20 cellular contexts compared by ENCODE assay signal in genomic region chr1:38919075-38919474, GRCh38. TPM values are rescaled to one million over a fixed set of nuclear protein-coding genes. Genes with fewer than 3 reads are reported as not detected.
DNase-seq lines count a peak whose midpoint lies in the region; ATAC-seq and TF ChIP-seq lines count a peak whose summit lies in the region.
"Had no signal": no experiment of that assay in that cellular context is flagged by ENCODE, and none has a peak within 500 bp of the region (broad histone marks: within the 10 kb centered on the region; RNA-seq: fewer than 3 reads in every experiment).

No MANE protein-coding gene starts in this region.

- no peak overlapping the region for H3K4me2 ChIP-seq in Karpas-422 (ENCODE audit: low read depth, low read length, poor library complexity, severe bottlenecking)

- peak overlapping the region; percentile 54 for H3K27ac Mint-ChIP-seq in chondrocyte (ENCODE audit: unreplicated experiment)
- peak overlapping the region; percentile 79 for H3K27ac Mint-ChIP-seq in neural crest cell (ENCODE audit: unreplicated experiment)
- no peak overlapping the region for H3K27ac Mint-ChIP-seq in activated CD4-positive, alpha-beta memory T cell treated with anti-CD3 and anti-CD28 coated beads, Interleukin-2, amount 10 ng/mL, durations not matched to agents 7 days and 5 days
- H3K27ac Mint-ChIP-seq: CD4-positive, alpha-beta T cell had no signal

- CTCF ChIA-PET in activated CD4-positive, alpha-beta memory T cell treated with anti-CD3 and anti-CD28 coated beads, Interleukin-2, amount 10 ng/mL, durations not matched to agents 7 days and 5 days (lab: Charles Lee), result no interaction called here

- H3K4me1 Mint-ChIP-seq in chondrocyte (ENCODE audit: low read depth) (no peaks in the 10 kb centered on the region), neural crest cell (no peaks in the 10 kb centered on the region)
- H3K4me1 Mint-ChIP-seq in activated CD4-positive, alpha-beta memory T cell treated with anti-CD3 and anti-CD28 coated beads, Interleukin-2, amount 10 ng/mL, durations not matched to agents 7 days and 5 days, result peaks cover 6% of the 10 kb centered on the region

- no peak overlapping the region for H3K4me3 ChIP-seq in Karpas-422 (ENCODE audit: low read length)
- H3K4me3 ChIP-seq: gastroesophageal sphincter, sigmoid colon had no signal

- TF ChIP-seq CTCF in chondrocyte (IDR thresholded peaks at IDR 0.05) (no peak), neural crest cell (conservative IDR thresholded peaks at IDR 0.05) (no peak)

- no peaks in the 10 kb centered on the region for H3K79me2 ChIP-seq in Karpas-422 (ENCODE audit: low read length)

- no peak overlapping the region for H2AFZ ChIP-seq in Karpas-422 (ENCODE audit: low read length)

- POLR2A ChIA-PET in activated CD4-positive, alpha-beta memory T cell treated with anti-CD3 and anti-CD28 coated beads, Interleukin-2, amount 10 ng/mL, durations not matched to agents 7 days and 5 days (lab: Charles Lee), result no interaction called here

- no peaks in the 10 kb centered on the region for H4K20me1 ChIP-seq in Karpas-422 (ENCODE audit: insufficient read depth, low read depth, low read length)

- H3K9ac ChIP-seq in Karpas-422 (ENCODE audit: low read length), result no peak overlapping the region

- H3K27me3 Mint-ChIP-seq in chondrocyte (ENCODE audit: low read depth) (no peaks in the 10 kb centered on the region), neural crest cell (ENCODE audit: low read depth) (no peaks in the 10 kb centered on the region)
- H3K27me3 Mint-ChIP-seq in activated CD4-positive, alpha-beta memory T cell treated with anti-CD3 and anti-CD28 coated beads, Interleukin-2, amount 10 ng/mL, durations not matched to agents 7 days and 5 days, result no peaks in the 10 kb centered on the region
- H3K27me3 Mint-ChIP-seq: CD4-positive, alpha-beta T cell; naive thymus-derived CD8-positive, alpha-beta T cell had no signal

- H3K4me1 ChIP-seq in Karpas-422 (ENCODE audit: low read length), result peaks cover 8% of the 10 kb centered on the region
- H3K4me1 ChIP-seq: gastroesophageal sphincter, sigmoid colon had no signal

- H3K36me3 ChIP-seq in Karpas-422 (ENCODE audit: insufficient read depth, low read length), result no peaks in the 10 kb centered on the region
- H3K36me3 ChIP-seq: brain microvascular endothelial cell, gastroesophageal sphincter had no signal

- H3K9me3 Mint-ChIP-seq in chondrocyte (ENCODE audit: low read depth), result no peaks in the 10 kb centered on the region
- no peaks in the 10 kb centered on the region for H3K9me3 Mint-ChIP-seq in neural crest cell
- no peaks in the 10 kb centered on the region for H3K9me3 Mint-ChIP-seq in activated CD4-positive, alpha-beta memory T cell treated with anti-CD3 and anti-CD28 coated beads, Interleukin-2, amount 10 ng/mL, durations not matched to agents 7 days and 5 days
- H3K9me3 Mint-ChIP-seq: CD4-positive, alpha-beta T cell; naive thymus-derived CD8-positive, alpha-beta T cell had no signal

- H3K4me3 Mint-ChIP-seq in chondrocyte (ENCODE audit: unreplicated experiment), result no peak overlapping the region
- no peak overlapping the region for H3K4me3 Mint-ChIP-seq in neural crest cell
- no peak overlapping the region for H3K4me3 Mint-ChIP-seq in activated CD4-positive, alpha-beta memory T cell treated with anti-CD3 and anti-CD28 coated beads, Interleukin-2, amount 10 ng/mL, durations not matched to agents 7 days and 5 days
- H3K4me3 Mint-ChIP-seq: CD4-positive, alpha-beta T cell; naive thymus-derived CD8-positive, alpha-beta T cell had no signal

- no peaks in the 10 kb centered on the region for H3K9me2 ChIP-seq in Karpas-422 (replicated peaks; ENCODE audit: insufficient read depth, low read length)

- DNase-seq in D341Med (ENCODE audit: low spot score) (peak; percentile 44), Karpas-422 (peak; percentile 35), chondrocyte (ENCODE audit: low spot score) (no peak), neural crest cell (ENCODE audit: low read depth, low spot score) (no peak), NCI-H1417 (lab: John Stamatoyannopoulos, UW) (no peak)
- DNase-seq in activated CD4-positive, alpha-beta memory T cell treated with anti-CD3 and anti-CD28 coated beads, Interleukin-2, amount 10 ng/mL, durations not matched to agents 7 days and 5 days, result no peak
- DNase-seq: activated CD4-positive, alpha-beta T cell treated with anti-CD3 and anti-CD28 coated beads, Interleukin-2, amount 50 U/mL, for 1 hour; activated effector memory CD4-positive, alpha-beta T cell treated with anti-CD3 and anti-CD28 coated beads, Interleukin-2, amount 50 U/mL, for 16 hours; brain microvascular endothelial cell; CD4-positive, alpha-beta T cell; left colon; naive thymus-derived CD8-positive, alpha-beta T cell; NCI-H446; sigmoid colon had no signal

- H3K9me3 ChIP-seq in Karpas-422 (ENCODE audit: low read length), result no peaks in the 10 kb centered on the region
- H3K9me3 ChIP-seq: gastroesophageal sphincter, sigmoid colon had no signal

- ATAC-seq in GM21515 (IDR thresholded peaks at IDR 0.05; ENCODE audit: unreplicated experiment) (no peak), GM18868 (IDR thresholded peaks at IDR 0.05; ENCODE audit: unreplicated experiment) (no peak)
- ATAC-seq: gastroesophageal sphincter; left colon; naive thymus-derived CD8-positive, alpha-beta T cell had no signal

- H3K27ac ChIP-seq in Karpas-422 (ENCODE audit: low read length), result no peak overlapping the region
- H3K27ac ChIP-seq: brain microvascular endothelial cell, gastroesophageal sphincter, sigmoid colon had no signal

- H3K36me3 Mint-ChIP-seq in chondrocyte (ENCODE audit: low read depth) (peaks cover 16% of the 10 kb centered on the region), neural crest cell (ENCODE audit: low read depth) (no peaks in the 10 kb centered on the region)
- no peaks in the 10 kb centered on the region for H3K36me3 Mint-ChIP-seq in activated CD4-positive, alpha-beta memory T cell treated with anti-CD3 and anti-CD28 coated beads, Interleukin-2, amount 10 ng/mL, durations not matched to agents 7 days and 5 days (ENCODE audit: low read depth)
- H3K36me3 Mint-ChIP-seq: naive thymus-derived CD8-positive, alpha-beta T cell had no signal

- no peaks in the 10 kb centered on the region for H3K27me3 ChIP-seq in Karpas-422 (ENCODE audit: low read length)
- H3K27me3 ChIP-seq: brain microvascular endothelial cell, gastroesophageal sphincter, sigmoid colon had no signal

RNA-seq across cellular contexts. Expression of gene RHBDL2, which starts 22.6 kb away (rescaled TPM):
- total RNA-seq in Karpas-422 (2014; rRNA removed; shearing (Covaris generic); ENCODE audit: low replicate concordance), result not detected in 2 replicates
- total RNA-seq in chondrocyte (not detected in 3 replicates), neural crest cell (not detected in 2 replicates)
- total RNA-seq in activated CD4-positive, alpha-beta memory T cell treated with anti-CD3 and anti-CD28 coated beads, Interleukin-2, amount 10 ng/mL, durations not matched to agents 7 days and 5 days, result not detected
- total RNA-seq: CD4-positive, alpha-beta T cell; naive thymus-derived CD8-positive, alpha-beta T cell; RPMI7951; T-helper 2 cell treated with Interferon-gamma antibody and Interleukin-4, amounts not matched to agents 100 ng/mL and 5 ng/mL, for 36 hours had no signal

RNA-seq across cellular contexts. Expression of gene GJA9, which starts 37.7 kb away (rescaled TPM):
- total RNA-seq in Karpas-422 (2014; rRNA removed; shearing (Covaris generic); ENCODE audit: low replicate concordance), result not detected in 2 replicates
- not detected in 3 replicates for total RNA-seq in chondrocyte
- total RNA-seq in neural crest cell, result not detected in 2 replicates
- not detected for total RNA-seq in activated CD4-positive, alpha-beta memory T cell treated with anti-CD3 and anti-CD28 coated beads, Interleukin-2, amount 10 ng/mL, durations not matched to agents 7 days and 5 days
- total RNA-seq: CD4-positive, alpha-beta T cell; gastroesophageal sphincter; HT1080; naive thymus-derived CD8-positive, alpha-beta T cell; RPMI7951; sigmoid colon; T-helper 2 cell treated with Interferon-gamma antibody and Interleukin-4, amounts not matched to agents 100 ng/mL and 5 ng/mL, for 36 hours had no signal

RNA-seq across cellular contexts. Expression of gene MYCBP, which starts 45.9 kb away (rescaled TPM):
- 9.2 and 25.1 TPM in 2 replicates for total RNA-seq in Karpas-422 (2014; rRNA removed; shearing (Covaris generic); ENCODE audit: low replicate concordance)
- total RNA-seq in chondrocyte (6.1 to 13.7 TPM (median 6.1 TPM) in 3 replicates), neural crest cell (15.0 and 20.7 TPM in 2 replicates)
- total RNA-seq in activated CD4-positive, alpha-beta memory T cell treated with anti-CD3 and anti-CD28 coated beads, Interleukin-2, amount 10 ng/mL, durations not matched to agents 7 days and 5 days, result 10 to 100 TPM; 55.3 to 60.7 TPM

RNA-seq across cellular contexts. Expression of gene RRAGC, which starts 59.5 kb away (rescaled TPM):
- 11.3 and 18.3 TPM in 2 replicates for total RNA-seq in Karpas-422 (2014; rRNA removed; shearing (Covaris generic); ENCODE audit: low replicate concordance)
- total RNA-seq in chondrocyte, result 51.7 to 71.7 TPM (median 71.2 TPM) in 3 replicates
- total RNA-seq in neural crest cell, result 21.0 and 24.1 TPM in 2 replicates
- total RNA-seq in activated CD4-positive, alpha-beta memory T cell treated with anti-CD3 and anti-CD28 coated beads, Interleukin-2, amount 10 ng/mL, durations not matched to agents 7 days and 5 days, result 10 to 100 TPM; 20.6 to 21.0 TPM

Comparison
In these comparisons a context has a peak if more than half of its experiments do, and no peak if none do; other contexts are left out.
1. DNase-seq: peak in D341Med (single experiment) and Karpas-422 (single experiment); none in chondrocyte (single experiment), neural crest cell (single experiment), NCI-H1417 (0 of 3) and activated CD4-positive, alpha-beta memory T cell treated with anti-CD3 and anti-CD28 coated beads, Interleukin-2, amount 10 ng/mL, durations not matched to agents 7 days and 5 days (single experiment).